In genomic region chr21:44005593-44005992, GRCh38 we compare ENCODE assay signal across 18 cellular contexts. TPM values are rescaled to one million over a fixed set of nuclear protein-coding genes. Genes with fewer than 3 reads are reported as not detected.
DNase-seq lines count a peak whose midpoint lies in the region; ATAC-seq, FAIRE-seq and TF ChIP-seq lines count a peak whose summit lies in the region.
"Had no signal": no experiment of that assay in that cellular context is flagged by ENCODE, and none has a peak within 500 bp of the region (broad histone marks: within the 10 kb centered on the region; RNA-seq: fewer than 3 reads in every experiment).

No MANE protein-coding gene starts in this region.

- TF ChIP-seq RAD21 in A549 (conservative IDR thresholded peaks at IDR 0.05 in 1 of 2, IDR thresholded peaks at IDR 0.05 in 1 of 2) (no peak), HepG2 (CRISPR knock-in tag; IDR thresholded peaks at IDR 0.05) (no peak)

- no peaks in the 10 kb centered on the region for H4K20me1 ChIP-seq in HepG2 (ENCODE audit: insufficient read depth, low read length)

- in situ Hi-C loops in HepG2 (cut with HindIII; ENCODE audit: extremely low pct_ligation_motif_present, low pct_unique_long_range_greater_than_20kb), result no loop called here

- intact Hi-C loops in ascending aorta (cut with DNase I), result no loop called here
- intact Hi-C loops in HepG2 (cut with micrococcal nuclease; ENCODE audit: unreplicated experiment), result no loop called here

- no peaks in the 10 kb centered on the region for H3K79me2 ChIP-seq in HepG2 (ENCODE audit: insufficient read depth, low read length)

- H3K27ac ChIP-seq in A549 (peak overlapping the region; percentile 87 to 88), ascending aorta (peak overlapping the region; percentile 76 to 87), HepG2 (ENCODE audit: extremely low read length, insufficient read depth, low read length) (no peak overlapping the region), skin epidermis (peak overlapping the region in 15 of 21 experiments; percentile 2 to 88 (median 60)), foreskin keratinocyte (no peak overlapping the region)
- H3K27ac ChIP-seq: thyroid gland had no signal

- no peak for TF ChIP-seq EP300 in A549 (IDR thresholded peaks at IDR 0.05)
- no peak for TF ChIP-seq EP300 in HepG2 (IDR thresholded peaks at IDR 0.05; ENCODE audit: low read depth in 2 of 2, low read length in 2 of 2)
- no peak for TF ChIP-seq EP300 in HepG2 (CRISPR knock-in tag; IDR thresholded peaks at IDR 0.05; ENCODE audit: borderline replicate concordance)

- FAIRE-seq in A549 (lab: Jason Lieb, UNC) (no peak), HepG2 (lab: Jason Lieb, UNC) (no peak)
- FAIRE-seq: GM12878, islet of Langerhans had no signal

- 95% methylated on average over 9 of the region's 9 CpGs for WGBS in A549 (ENCODE audit: missing lambda C conversion rate)
- 33% methylated on average over 9 of the region's 9 CpGs for WGBS in HepG2 (ENCODE audit: low lambda C conversion rate)

- H3K4me1 ChIP-seq in A549, result peaks cover 16% of the 10 kb centered on the region
- peaks cover 0 to 8% of the 10 kb centered on the region in 2 donors for H3K4me1 ChIP-seq in ascending aorta
- H3K4me1 ChIP-seq in HepG2 (ENCODE audit: insufficient read depth, low read length), result peaks cover 28% of the 10 kb centered on the region
- no peaks in the 10 kb centered on the region for H3K4me1 ChIP-seq in foreskin keratinocyte
- H3K4me1 ChIP-seq: thyroid gland had no signal

- no peak overlapping the region for H3K9ac ChIP-seq in HepG2 (ENCODE audit: insufficient read depth, low read depth, low read length)

- no peaks in the 10 kb centered on the region for H3K27me3 ChIP-seq in ascending aorta
- H3K27me3 ChIP-seq in HepG2 (ENCODE audit: control insufficient read depth in 1 of 2, insufficient read depth in 2 of 2, low read length in 2 of 2), result peaks cover 0 to 4% of the 10 kb centered on the region in 2 experiments; a peak in 3 of 5 replicates
- no peaks in the 10 kb centered on the region for H3K27me3 ChIP-seq in foreskin keratinocyte
- H3K27me3 ChIP-seq: thyroid gland had no signal

- TF ChIP-seq POLR2A in A549 (IDR thresholded peaks at IDR 0.05; ENCODE audit: low read length) (no peak), HepG2 (IDR thresholded peaks at IDR 0.05; ENCODE audit: insufficient read depth in 1 of 2, low read depth in 2 of 2, low read length in 2 of 2) (no peak)

- TF ChIP-seq CTCF in A549 (IDR thresholded peaks at IDR 0.05) (no peak), ascending aorta (IDR thresholded peaks at IDR 0.05) (no peak), HepG2 (CRISPR knock-in tag; IDR thresholded peaks at IDR 0.05) (no peak), foreskin keratinocyte (conservative IDR thresholded peaks at IDR 0.05) (no peak)

- ATAC-seq in A549 (no peak), HepG2 (no peak), foreskin keratinocyte (no peak)
- ATAC-seq: activated T-cell treated with anti-CD3 and anti-CD28 coated beads, Interleukin-2, amount 50 U/mL, for 72 hours; GM12878 had no signal

- H3K9me3 ChIP-seq in A549 (no peaks in the 10 kb centered on the region), ascending aorta (no peaks in the 10 kb centered on the region), HepG2 (ENCODE audit: low read length) (no peaks in the 10 kb centered on the region)
- H3K9me3 ChIP-seq: thyroid gland had no signal

- no TSS peak for BruUV-seq in HepG2 (replicated peaks; lab: Mats Ljungman, UMichigan)

- POLR2A ChIA-PET in A549 (lab: Yijun Ruan, JAX), result no interaction called here
- POLR2A ChIA-PET in HepG2 (lab: Yijun Ruan, JAX), result no interaction called here

- H3K4me3 ChIP-seq in A549, result no peak overlapping the region
- no peak overlapping the region for H3K4me3 ChIP-seq in ascending aorta
- no peak overlapping the region for H3K4me3 ChIP-seq in HepG2 (replicated peaks in 1 of 3; ENCODE audit: insufficient read depth in 1 of 3, low read depth in 2 of 3, low read length in 3 of 3)
- no peak overlapping the region for H3K4me3 ChIP-seq in skin epidermis
- H3K4me3 ChIP-seq: GM12878, thyroid gland had no signal

- DNase-seq in A549 (ENCODE audit: low read depth in 1 of 2, low spot score in 1 of 2) (no peak), ascending aorta (ENCODE audit: low spot score in 2 of 2) (no peak), HepG2 (ENCODE audit: low spot score) (no peak), NCI-H446 treated with DMSO at 0.1 percent for 48 hours (lab: John Stamatoyannopoulos, UW) (no peak), foreskin keratinocyte (no peak), NCI-H187 (lab: John Stamatoyannopoulos, UW) (no peak), nucleus accumbens (lab: John Stamatoyannopoulos, UW) (no peak)
- DNase-seq: activated CD4-positive, alpha-beta memory T cell treated with anti-CD3 and anti-CD28 coated beads, Interleukin-2, amount 10 ng/mL, durations not matched to agents 7 days and 5 days; activated naive CD8-positive, alpha-beta T cell treated with anti-CD3 and anti-CD28 coated beads, Interleukin-2, amount 10 ng/mL, durations not matched to agents 7 days and 5 days; activated T-cell treated with anti-CD3 and anti-CD28 coated beads, Interleukin-2, amount 50 U/mL, for 72 hours; central memory CD4-positive, alpha-beta T cell; MM.1S; NCI-H2029; NCI-H69; thyroid gland had no signal

- H3K36me3 ChIP-seq in ascending aorta (no peaks in the 10 kb centered on the region), HepG2 (replicated peaks in 1 of 2; ENCODE audit: control insufficient read depth in 1 of 2, insufficient read depth in 2 of 2, low read length in 2 of 2) (no peaks in the 10 kb centered on the region)
- H3K36me3 ChIP-seq: thyroid gland had no signal

- no peak overlapping the region for H2AFZ ChIP-seq in HepG2 (ENCODE audit: low read length)

- CTCF ChIA-PET in A549 (lab: Yijun Ruan, JAX) (interaction anchor here (0.9 kb wide), 1 partner anchor 30 kb away, joined by 3 read pairs; no protein-coding TSS in a partner anchor), HepG2 (lab: Yijun Ruan, JAX; ENCODE audit: low intra/inter-chr PET ratio, low total read pairs) (no interaction called here)

- peak overlapping the region; percentile 67 for H3K4me2 ChIP-seq in A549
- peak overlapping the region; percentile 15; the same call in 1 of the 2 replicates for H3K4me2 ChIP-seq in HepG2 (ENCODE audit: low read depth, low read length)

TF ChIP-seq in A549, 52 proteins besides CTCF, POLR2A, EP300 and RAD21 (continues in another document):
- no peak for TF ChIP-seq ATOH8 (CRISPR knock-in tag; IDR thresholded peaks at IDR 0.05; ENCODE audit: low read depth)
- no peak for TF ChIP-seq PHF8 (IDR thresholded peaks at IDR 0.05; ENCODE audit: borderline replicate concordance, low read depth)
- TF ChIP-seq RNF2 (IDR thresholded peaks at IDR 0.05; ENCODE audit: borderline replicate concordance, low read depth), result no peak
- no peak for TF ChIP-seq BHLHE40 (IDR thresholded peaks at IDR 0.05; ENCODE audit: low read depth, low read length)

TF ChIP-seq in HepG2, 621 proteins besides CTCF, POLR2A, EP300 and RAD21:
- TF ChIP-seq RXRB (CRISPR knock-in tag; IDR thresholded peaks at IDR 0.05; ENCODE audit: borderline replicate concordance), result no peak
- no peak for TF ChIP-seq SIX1 (CRISPR knock-in tag; IDR thresholded peaks at IDR 0.05; ENCODE audit: borderline replicate concordance)
- peak; percentile 39; the same call in 1 of the 2 replicates for TF ChIP-seq CREB1 (IDR thresholded peaks at IDR 0.05)
- TF ChIP-seq CREB1 (CRISPR knock-in tag; IDR thresholded peaks at IDR 0.05), result no peak
- TF ChIP-seq SRY (CRISPR knock-in tag; IDR thresholded peaks at IDR 0.05), result no peak
- TF ChIP-seq CBFB (CRISPR knock-in tag; IDR thresholded peaks at IDR 0.05), result no peak
- TF ChIP-seq ZNF256 (CRISPR knock-in tag; conservative IDR thresholded peaks at IDR 0.05), result no peak

RNA-seq across cellular contexts. Expression of gene TRAPPC10, which starts 6.5 kb away (rescaled TPM):
- polyA plus RNA-seq in A549 (2011; rRNA removed), result 27.7 and 32.3 TPM in 2 replicates
- 12.6 and 16.1 TPM in 2 replicates for polyA plus RNA-seq in A549 (2012; cell fraction: cytosol; rRNA removed)
- polyA plus RNA-seq in A549 (2012; cell fraction: nucleus; rRNA removed), result 29.1 and 37.9 TPM in 2 replicates
- polyA plus RNA-seq in A549 (2017; fragmentation: RNase III; extraction: RNeasy Plus Mini Kit Qiagen cat#74134 plus additional on column Dnase treatment), result 11.6 to 12.3 TPM (median 11.8 TPM) in 3 replicates
- polyA minus RNA-seq in A549 (2011; rRNA and poly(A)+ RNA removed), result 25.1 and 26.4 TPM in 2 replicates
- total RNA-seq in ascending aorta, result 7.9 TPM
- total RNA-seq in HepG2 (2016; rRNA removed; fragmentation: Illumina TruSeq; extraction: Trizol), result 15.2 and 16.5 TPM in 2 replicates
- total RNA-seq in HepG2 (2016; cell fraction: cytosol; rRNA removed; fragmentation: Illumina TruSeq; extraction: Trizol; ENCODE audit: low read depth), result 16.6 and 17.0 TPM in 2 replicates
- total RNA-seq in HepG2 (2016; cell fraction: insoluble cytoplasmic fraction; rRNA removed; fragmentation: Illumina TruSeq; extraction: Trizol), result 12.6 and 17.1 TPM in 2 replicates
- total RNA-seq in HepG2 (2016; cell fraction: membrane; rRNA removed; fragmentation: Illumina TruSeq; extraction: Trizol), result 18.2 and 18.5 TPM in 2 replicates
- total RNA-seq in HepG2 (2016; cell fraction: nucleus; rRNA removed; fragmentation: Illumina TruSeq; extraction: Trizol), result 25.8 and 26.3 TPM in 2 replicates
- 10.6 TPM in 2 replicates for polyA plus RNA-seq in HepG2 (2011; rRNA removed)
- 6.4 and 7.4 TPM in 2 replicates for polyA plus RNA-seq in HepG2 (2011; cell fraction: cytosol; rRNA removed)
- 33.8 and 34.4 TPM in 2 replicates for polyA plus RNA-seq in HepG2 (2011; cell fraction: nucleus; rRNA removed)
- polyA plus RNA-seq in HepG2 (2012), result 9.8 and 12.7 TPM in 2 replicates
- polyA plus RNA-seq in HepG2 (2016; cell fraction: cytosol; fragmentation: Illumina TruSeq; extraction: Trizol; ENCODE audit: low read depth), result 12.1 and 12.5 TPM in 2 replicates
- 9.5 and 11.9 TPM in 2 replicates for polyA plus RNA-seq in HepG2 (2016; cell fraction: insoluble cytoplasmic fraction; fragmentation: Illumina TruSeq; extraction: Trizol; ENCODE audit: low read depth)
- 10.0 and 10.8 TPM in 2 replicates for polyA plus RNA-seq in HepG2 (2016; cell fraction: membrane; fragmentation: Illumina TruSeq; extraction: Trizol; ENCODE audit: low read depth)
- polyA plus RNA-seq in HepG2 (2016; cell fraction: nucleus; fragmentation: Illumina TruSeq; extraction: Trizol; ENCODE audit: insufficient read depth, low read depth), result 30.3 and 54.6 TPM in 2 replicates
- 19.6 and 41.6 TPM in 2 replicates for polyA minus RNA-seq in HepG2 (2011; rRNA and poly(A)+ RNA removed; ENCODE audit: low replicate concordance)
- 6.8 and 7.4 TPM in 2 replicates for polyA minus RNA-seq in HepG2 (2011; cell fraction: cytosol; rRNA and poly(A)+ RNA removed)
- 27.6 and 28.3 TPM in 2 replicates for polyA minus RNA-seq in HepG2 (2011; cell fraction: nucleus; rRNA and poly(A)+ RNA removed)
- 24.3 and 27.5 TPM in 2 replicates for total RNA-seq in foreskin keratinocyte
- 6.0 and 6.7 TPM in 2 replicates for polyA plus RNA-seq in foreskin keratinocyte

Comparison
In these comparisons a context has a peak if more than half of its experiments do, and no peak if none do; other contexts are left out.
1. H3K27ac ChIP-seq: peak in A549 (2 of 2), ascending aorta (2 of 2) and skin epidermis (15 of 21); none in HepG2 (single experiment) and foreskin keratinocyte (single experiment).